In genomic region chr17:82012482-82013295, GRCh38 we compare ENCODE assay signal across 12 cellular contexts. TPM values are rescaled to one million over a fixed set of nuclear protein-coding genes. Genes with fewer than 3 reads are reported as not detected.
DNase-seq lines count a peak whose midpoint lies in the region; ATAC-seq and TF ChIP-seq lines count a peak whose summit lies in the region.
"Had no signal": no experiment of that assay in that cellular context is flagged by ENCODE, and none has a peak within 500 bp of the region (broad histone marks: within the 10 kb centered on the region; RNA-seq: fewer than 3 reads in every experiment).

No MANE protein-coding gene starts in this region.

- CTCF ChIA-PET in HCT116 (lab: Charles Lee), result interaction anchor here (1.1 to 1.4 kb wide), 2 partner anchors 10 to 53 kb away, joined by 3 read pairs; partner anchors contain the start of genes CENPX and LRRC45

- H3K36me3 ChIP-seq in HCT116 (ENCODE audit: control insufficient read depth in 1 of 2, insufficient read depth in 2 of 2, low read length in 2 of 2) (no peaks in the 10 kb centered on the region), NT2/D1 (ENCODE audit: insufficient read depth, insufficient read length, low read length) (peaks cover 46% of the 10 kb centered on the region), heart right ventricle (peaks cover 0 to 29% (median 0%) of the 10 kb centered on the region in 9 donors), rectal smooth muscle tissue (ENCODE audit: control insufficient read depth, insufficient read depth, low read length) (no peaks in the 10 kb centered on the region)

- H3K27me3 ChIP-seq in HCT116 (ENCODE audit: insufficient read depth, low read length) (no peaks in the 10 kb centered on the region), NT2/D1 (ENCODE audit: insufficient read depth, insufficient read length) (no peaks in the 10 kb centered on the region), heart right ventricle (no peaks in the 10 kb centered on the region), rectal smooth muscle tissue (ENCODE audit: control insufficient read depth, insufficient read depth, low read length) (no peaks in the 10 kb centered on the region)

- DNase-seq in HCT116 (ENCODE audit: low read depth, low spot score), result no peak
- DNase-seq in NT2/D1 (ENCODE audit: low read depth, low spot score), result no peak
- DNase-seq in heart right ventricle, result peak in 1 of 2 donors; percentile 65
- DNase-seq in progenitor cell of endocrine pancreas (ENCODE audit: low spot score, unreplicated experiment), result no peak
- no peak for DNase-seq in mesenteric fat pad (ENCODE audit: low spot score)
- DNase-seq in activated T-cell treated with anti-CD3 and anti-CD28 coated beads for 4 hours, result no peak
- no peak for DNase-seq in activated effector memory CD4-positive, alpha-beta T cell treated with Interleukin-2 at 50 U/mL for 16 hours
- DNase-seq: activated CD4-positive, alpha-beta memory T cell treated with anti-CD3 and anti-CD28 coated beads, Interleukin-2, amount 10 ng/mL, durations not matched to agents 7 days and 5 days; activated effector memory CD4-positive, alpha-beta T cell treated with anti-CD3 and anti-CD28 coated beads, Interleukin-2, amount 50 U/mL, for 16 hours; CD4-positive, alpha-beta memory T cell; NCI-H2081 had no signal

- no peaks in the 10 kb centered on the region for H3K27me3 Mint-ChIP-seq in progenitor cell of endocrine pancreas
- H3K27me3 Mint-ChIP-seq: activated CD4-positive, alpha-beta memory T cell treated with anti-CD3 and anti-CD28 coated beads, Interleukin-2, amount 10 ng/mL, durations not matched to agents 7 days and 5 days; CD4-positive, alpha-beta memory T cell had no signal

- WGBS in heart right ventricle, 2 donors, result 69 to 76% methylated on average over 26 of the region's 26 CpGs

- no peak for TF ChIP-seq RAD21 in HCT116 (IDR thresholded peaks at IDR 0.05; ENCODE audit: low read depth)

- no peak overlapping the region for H3K27ac Mint-ChIP-seq in progenitor cell of endocrine pancreas
- H3K27ac Mint-ChIP-seq: activated CD4-positive, alpha-beta memory T cell treated with anti-CD3 and anti-CD28 coated beads, Interleukin-2, amount 10 ng/mL, durations not matched to agents 7 days and 5 days; CD4-positive, alpha-beta memory T cell had no signal

- BruUV-seq in HCT116 (replicated peaks; lab: Mats Ljungman, UMichigan), result no TSS peak

- intact Hi-C loops in HCT116 (cut with micrococcal nuclease), result no loop called here
- intact Hi-C loops in heart right ventricle (cut with DNase I), result no loop called here

- H3K9me3 ChIP-seq in HCT116 (ENCODE audit: control insufficient read depth in 1 of 2, insufficient read depth in 1 of 2, low read depth in 1 of 2, low read length in 2 of 2), result no peaks in the 10 kb centered on the region
- H3K9me3 ChIP-seq in NT2/D1 (ENCODE audit: insufficient read depth, low read length), result no peaks in the 10 kb centered on the region
- no peaks in the 10 kb centered on the region for H3K9me3 ChIP-seq in heart right ventricle

- H2AFZ ChIP-seq in HCT116 (ENCODE audit: low read depth, low read length, poor library complexity, severe bottlenecking), result no peak overlapping the region

- no peaks in the 10 kb centered on the region for H3K9me2 ChIP-seq in HCT116 (ENCODE audit: insufficient read depth)

- H3K36me3 Mint-ChIP-seq in progenitor cell of endocrine pancreas (ENCODE audit: insufficient read depth), result no peaks in the 10 kb centered on the region
- H3K36me3 Mint-ChIP-seq: CD4-positive, alpha-beta memory T cell had no signal

- no peak overlapping the region for H3K4me2 ChIP-seq in HCT116 (ENCODE audit: low read length)

- ATAC-seq in HCT116, result no peak
- ATAC-seq in heart right ventricle, result peak in 6 of 8 donors; percentile 23 to 68 (median 33)

- H4K20me1 ChIP-seq in HCT116 (ENCODE audit: insufficient read depth), result no peaks in the 10 kb centered on the region

- H3K79me2 ChIP-seq in HCT116 (ENCODE audit: insufficient read depth, low read length), result no peaks in the 10 kb centered on the region

- TF ChIP-seq CTCF in HCT116 (IDR thresholded peaks at IDR 0.05 in 2 of 3, conservative IDR thresholded peaks at IDR 0.05 in 1 of 3; ENCODE audit: borderline replicate concordance in 1 of 3, insufficient read depth in 1 of 3, low read depth in 2 of 3, low read length in 2 of 3), result no peak
- TF ChIP-seq CTCF in heart right ventricle (IDR thresholded peaks at IDR 0.05), result no peak
- no peak for TF ChIP-seq CTCF in progenitor cell of endocrine pancreas (IDR thresholded peaks at IDR 0.05; ENCODE audit: unreplicated experiment)

- POLR2A ChIA-PET in HCT116 (lab: Charles Lee), result no interaction called here

- H3K9me3 Mint-ChIP-seq in progenitor cell of endocrine pancreas (ENCODE audit: low read depth), result no peaks in the 10 kb centered on the region
- H3K9me3 Mint-ChIP-seq: activated CD4-positive, alpha-beta memory T cell treated with anti-CD3 and anti-CD28 coated beads, Interleukin-2, amount 10 ng/mL, durations not matched to agents 7 days and 5 days; CD4-positive, alpha-beta memory T cell had no signal

- H3K4me1 ChIP-seq in HCT116 (ENCODE audit: control insufficient read depth in 1 of 2, insufficient read depth in 2 of 2, low read length in 2 of 2), result no peaks in the 10 kb centered on the region
- H3K4me1 ChIP-seq in NT2/D1 (ENCODE audit: insufficient read depth, insufficient read length), result peaks cover 41% of the 10 kb centered on the region
- peaks cover 0 to 44% (median 19%) of the 10 kb centered on the region in 9 donors for H3K4me1 ChIP-seq in heart right ventricle
- peaks cover 6% of the 10 kb centered on the region for H3K4me1 ChIP-seq in rectal smooth muscle tissue (ENCODE audit: control insufficient read depth, insufficient read depth, low read length)

- H3K4me3 ChIP-seq in HCT116 (replicated peaks in 1 of 2; ENCODE audit: low read depth in 1 of 2, low read length in 2 of 2), result no peak overlapping the region
- H3K4me3 ChIP-seq in NT2/D1 (ENCODE audit: insufficient read length, low read depth), result no peak overlapping the region
- no peak overlapping the region for H3K4me3 ChIP-seq in heart right ventricle
- H3K4me3 ChIP-seq in rectal smooth muscle tissue (ENCODE audit: low read length), result no peak overlapping the region

- H3K27ac ChIP-seq in HCT116 (ENCODE audit: low read depth, low read length) (no peak overlapping the region; the same call in 1 of the 2 replicates), heart right ventricle (peak overlapping the region; percentile 71 to 97 (median 91)), rectal smooth muscle tissue (ENCODE audit: low read depth, low read length) (peak overlapping the region; percentile 72)

- H3K4me1 Mint-ChIP-seq in progenitor cell of endocrine pancreas (ENCODE audit: low read depth), result no peaks in the 10 kb centered on the region
- H3K4me1 Mint-ChIP-seq: activated CD4-positive, alpha-beta memory T cell treated with anti-CD3 and anti-CD28 coated beads, Interleukin-2, amount 10 ng/mL, durations not matched to agents 7 days and 5 days; CD4-positive, alpha-beta memory T cell had no signal

- no peak overlapping the region for H3K9ac ChIP-seq in HCT116 (ENCODE audit: low read length)
- peak overlapping the region; percentile 79 for H3K9ac ChIP-seq in NT2/D1 (ENCODE audit: insufficient read length, low read depth)
- no peak overlapping the region for H3K9ac ChIP-seq in rectal smooth muscle tissue (ENCODE audit: low read length)

- RAD21 ChIA-PET in HCT116 (lab: Charles Lee; ENCODE audit: low non-redundant PET in 1 of 2, low total read pairs in 2 of 2, uncharacterized antibody in 2 of 2, unreplicated experiment in 2 of 2), result no interaction called here

- H3K4me3 Mint-ChIP-seq in progenitor cell of endocrine pancreas (ENCODE audit: low read depth), result no peak overlapping the region
- H3K4me3 Mint-ChIP-seq: activated CD4-positive, alpha-beta memory T cell treated with anti-CD3 and anti-CD28 coated beads, Interleukin-2, amount 10 ng/mL, durations not matched to agents 7 days and 5 days; CD4-positive, alpha-beta memory T cell had no signal

- no peak for TF ChIP-seq POLR2A in HCT116 (IDR thresholded peaks at IDR 0.05; ENCODE audit: borderline replicate concordance, extremely low read depth, insufficient read depth, insufficient read length)

TF ChIP-seq in HCT116, 20 proteins besides CTCF, POLR2A, EP300 and RAD21:
- TF ChIP-seq CBX3 (IDR thresholded peaks at IDR 0.05; ENCODE audit: low read depth) (no peak), ZFX (IDR thresholded peaks at IDR 0.05) (peak; percentile 10; the same call in 1 of the 2 replicates), CEBPB (IDR thresholded peaks at IDR 0.05; ENCODE audit: low read depth) (no peak)
TF ChIP-seq in HCT116: peak in this region for 1.

RNA-seq across cellular contexts. Expression of gene CENPX, which starts 10.0 kb away (rescaled TPM):
- total RNA-seq in HCT116 (2021; ENCODE audit: unreplicated experiment), result 184 TPM
- polyA plus RNA-seq in HCT116 (2012), result 149 and 157 TPM in 2 replicates
- 10 to 100 TPM; 15.8 to 37.4 (median 20.6) TPM for total RNA-seq in heart right ventricle
- 100 to 1,000 TPM in 1 of 2 donors, 10 to 100 TPM in 1; 48.6 to 132 TPM for polyA plus RNA-seq in heart right ventricle
- total RNA-seq in progenitor cell of endocrine pancreas, result 64.1 and 66.2 TPM in 2 replicates
- 47.0 TPM for total RNA-seq in mesenteric fat pad

RNA-seq across cellular contexts. Expression of gene LRRC45, which starts 10.4 kb away (rescaled TPM):
- total RNA-seq in HCT116 (2021; ENCODE audit: unreplicated experiment) (40.1 TPM), heart right ventricle (10 to 100 TPM in 1 of 10 donors, 1 to 10 TPM in 9; 2.2 to 10.4 (median 3.1) TPM), progenitor cell of endocrine pancreas (39.4 and 43.7 TPM in 2 replicates), mesenteric fat pad (7.0 TPM)
- polyA plus RNA-seq in HCT116 (2012), result 17.3 and 17.4 TPM in 2 replicates
- polyA plus RNA-seq in heart right ventricle, result 1 to 10 TPM; 6.7 to 7.7 TPM

RNA-seq across cellular contexts. Expression of gene RAC3, which starts 18.8 kb away (rescaled TPM):
- total RNA-seq in HCT116 (2021; ENCODE audit: unreplicated experiment) (120 TPM), heart right ventricle (1 to 10 TPM in 6 of 10 donors, under 1 TPM in 4; 0.82 to 1.6 (median 1.1) TPM), progenitor cell of endocrine pancreas (25.2 and 26.2 TPM in 2 replicates), mesenteric fat pad (15.5 TPM)
- 114 and 123 TPM in 2 replicates for polyA plus RNA-seq in HCT116 (2012)
- polyA plus RNA-seq in heart right ventricle, result 1 to 10 TPM; 1.5 to 3.3 TPM

RNA-seq across cellular contexts. Expression of gene DCXR, which starts 24.8 kb away (rescaled TPM):
- total RNA-seq in HCT116 (2021; ENCODE audit: unreplicated experiment) (306 TPM), heart right ventricle (100 to 1,000 TPM; 155 to 258 (median 187) TPM), progenitor cell of endocrine pancreas (72.2 and 77.6 TPM in 2 replicates), mesenteric fat pad (157 TPM)
- polyA plus RNA-seq in HCT116 (2012), result 324 and 351 TPM in 2 replicates
- polyA plus RNA-seq in heart right ventricle, result 100 to 1,000 TPM; 283 to 387 TPM

RNA-seq across cellular contexts. Expression of gene ASPSCR1, which starts 35.3 kb away (rescaled TPM):
- 51.0 TPM for total RNA-seq in HCT116 (2021; ENCODE audit: unreplicated experiment)
- polyA plus RNA-seq in HCT116 (2012), result 36.7 and 38.7 TPM in 2 replicates
- 10 to 100 TPM; 19.9 to 38.2 (median 22.6) TPM for total RNA-seq in heart right ventricle
- 100 to 1,000 TPM in 1 of 2 donors, 10 to 100 TPM in 1; 40.5 to 115 TPM for polyA plus RNA-seq in heart right ventricle
- total RNA-seq in progenitor cell of endocrine pancreas, result 55.5 and 55.7 TPM in 2 replicates
- 31.5 TPM for total RNA-seq in mesenteric fat pad
